ENCODE assay signal across 8 cellular contexts in genomic region chr17:21239680-21240374, GRCh38. TPM values are rescaled to one million over a fixed set of nuclear protein-coding genes. Genes with fewer than 3 reads are reported as not detected.
DNase-seq lines count a peak whose midpoint lies in the region; ATAC-seq and TF ChIP-seq lines count a peak whose summit lies in the region.

No MANE protein-coding gene starts in this region.

- no TSS peak for BruUV-seq in Calu3 (replicated peaks; lab: Mats Ljungman, UMichigan)

- no peaks in the 10 kb centered on the region for H3K27me3 ChIP-seq in kidney epithelial cell (ENCODE audit: control insufficient read depth, insufficient read depth, low read length)

- H3K36me3 ChIP-seq in kidney epithelial cell (ENCODE audit: control insufficient read depth, insufficient read depth, low read length): no peaks in the 10 kb centered on the region

- H3K36me3 Mint-ChIP-seq in Calu3 (ENCODE audit: insufficient read depth, unreplicated experiment): no peaks in the 10 kb centered on the region
- H3K36me3 Mint-ChIP-seq in activated CD8-positive, alpha-beta T cell treated with anti-CD3 and anti-CD28 coated beads, Interleukin-2, amount 10 ng/mL, durations not matched to agents 7 days and 5 days (ENCODE audit: low read depth): no peaks in the 10 kb centered on the region

- CTCF ChIA-PET in Calu3 (lab: Charles Lee): no interaction called here
- CTCF ChIA-PET in activated CD8-positive, alpha-beta T cell treated with anti-CD3 and anti-CD28 coated beads, Interleukin-2, amount 10 ng/mL, durations not matched to agents 7 days and 5 days (lab: Charles Lee): interaction anchor here (0.9 to 2.1 kb wide), 4 partner anchors 10 to 120 kb away, joined by 3 to 9 read pairs (median 4); no protein-coding TSS in a partner anchor

- intact Hi-C loops in Calu3 (cut with micrococcal nuclease; ENCODE audit: unreplicated experiment): no loop called here

- peak; percentile 19 for TF ChIP-seq CTCF in Calu3 (IDR thresholded peaks at IDR 0.05; ENCODE audit: unreplicated experiment)
- TF ChIP-seq CTCF in kidney epithelial cell (IDR thresholded peaks at IDR 0.05; ENCODE audit: insufficient read depth, low read length, poor library complexity, severe bottlenecking): peak; percentile 52

- no peak for DNase-seq in Calu3
- DNase-seq in HuH-7 (ENCODE audit: low spot score): peak; percentile 66
- DNase-seq in activated CD8-positive, alpha-beta T cell treated with anti-CD3 and anti-CD28 coated beads, Interleukin-2, amount 10 ng/mL, durations not matched to agents 7 days and 5 days: no peak
- DNase-seq in kidney epithelial cell (ENCODE audit: low read depth): no peak
- no peak for DNase-seq in NCI-H2081 (lab: John Stamatoyannopoulos, UW)
- DNase-seq in GOT3 (lab: John Stamatoyannopoulos, UW): no peak

- H3K4me1 Mint-ChIP-seq in Calu3 (ENCODE audit: low read depth, unreplicated experiment): no peaks in the 10 kb centered on the region
- H3K4me1 Mint-ChIP-seq in activated CD8-positive, alpha-beta T cell treated with anti-CD3 and anti-CD28 coated beads, Interleukin-2, amount 10 ng/mL, durations not matched to agents 7 days and 5 days (ENCODE audit: low read depth): no peaks in the 10 kb centered on the region

- no peak overlapping the region for H3K4me3 ChIP-seq in kidney epithelial cell (ENCODE audit: low read depth, low read length)

- H3K27me3 Mint-ChIP-seq in Calu3 (ENCODE audit: unreplicated experiment): peaks cover 25% of the 10 kb centered on the region
- H3K27me3 Mint-ChIP-seq in activated CD8-positive, alpha-beta T cell treated with anti-CD3 and anti-CD28 coated beads, Interleukin-2, amount 10 ng/mL, durations not matched to agents 7 days and 5 days (ENCODE audit: low read depth): no peaks in the 10 kb centered on the region

- H3K9me3 Mint-ChIP-seq in Calu3 (ENCODE audit: low read depth, unreplicated experiment): no peaks in the 10 kb centered on the region
- no peaks in the 10 kb centered on the region for H3K9me3 Mint-ChIP-seq in activated CD8-positive, alpha-beta T cell treated with anti-CD3 and anti-CD28 coated beads, Interleukin-2, amount 10 ng/mL, durations not matched to agents 7 days and 5 days (ENCODE audit: insufficient read depth)

- no peak overlapping the region for H3K4me3 Mint-ChIP-seq in Calu3 (ENCODE audit: low read depth, unreplicated experiment)
- no peak overlapping the region for H3K4me3 Mint-ChIP-seq in activated CD8-positive, alpha-beta T cell treated with anti-CD3 and anti-CD28 coated beads, Interleukin-2, amount 10 ng/mL, durations not matched to agents 7 days and 5 days

- POLR2A ChIA-PET in activated CD8-positive, alpha-beta T cell treated with anti-CD3 and anti-CD28 coated beads, Interleukin-2, amount 10 ng/mL, durations not matched to agents 7 days and 5 days (lab: Charles Lee): interaction anchor here (0.6 kb wide), 1 partner anchor 43 kb away, joined by 3 read pairs; no protein-coding TSS in a partner anchor

- H3K27ac Mint-ChIP-seq in Calu3 (ENCODE audit: unreplicated experiment): no peak overlapping the region
- H3K27ac Mint-ChIP-seq in activated CD8-positive, alpha-beta T cell treated with anti-CD3 and anti-CD28 coated beads, Interleukin-2, amount 10 ng/mL, durations not matched to agents 7 days and 5 days: no peak overlapping the region

- ATAC-seq in activated CD8-positive, alpha-beta T cell treated with anti-CD3 and anti-CD28 coated beads, Interleukin-2, amount 10 ng/mL, durations not matched to agents 7 days and 5 days: peak; percentile 54
- ATAC-seq in HG02610 (IDR thresholded peaks at IDR 0.05; ENCODE audit: unreplicated experiment) (no peak), HG03025 (IDR thresholded peaks at IDR 0.05; ENCODE audit: low FRiP score, unreplicated experiment) (no peak)

RNA-seq across cellular contexts. Expression of gene NATD1, which starts 13.4 kb away (rescaled TPM):
- total RNA-seq in Calu3 (2022) (1.5 and 1.7 TPM in 2 replicates), kidney epithelial cell (15.2 and 16.8 TPM in 2 replicates)
- 1 to 10 TPM; 1.1 to 1.3 TPM for total RNA-seq in activated CD8-positive, alpha-beta T cell treated with anti-CD3 and anti-CD28 coated beads, Interleukin-2, amount 10 ng/mL, durations not matched to agents 7 days and 5 days

RNA-seq across cellular contexts. Expression of gene TMEM11, which starts 25.9 kb away (rescaled TPM):
- total RNA-seq in Calu3 (2022) (18.9 and 20.3 TPM in 2 replicates), kidney epithelial cell (21.6 and 24.3 TPM in 2 replicates)
- total RNA-seq in activated CD8-positive, alpha-beta T cell treated with anti-CD3 and anti-CD28 coated beads, Interleukin-2, amount 10 ng/mL, durations not matched to agents 7 days and 5 days: 10 to 100 TPM; 22.2 to 27.7 TPM

RNA-seq across cellular contexts. Expression of gene MAP2K3, which starts 44.7 kb away (rescaled TPM):
- total RNA-seq in Calu3 (2022) (93.5 and 111 TPM in 2 replicates), kidney epithelial cell (29.2 and 39.2 TPM in 2 replicates)
- total RNA-seq in activated CD8-positive, alpha-beta T cell treated with anti-CD3 and anti-CD28 coated beads, Interleukin-2, amount 10 ng/mL, durations not matched to agents 7 days and 5 days: 10 to 100 TPM; 57.4 to 57.8 TPM
